ENCODE assay signal across 9 cellular contexts in the genomic region with DNA sequence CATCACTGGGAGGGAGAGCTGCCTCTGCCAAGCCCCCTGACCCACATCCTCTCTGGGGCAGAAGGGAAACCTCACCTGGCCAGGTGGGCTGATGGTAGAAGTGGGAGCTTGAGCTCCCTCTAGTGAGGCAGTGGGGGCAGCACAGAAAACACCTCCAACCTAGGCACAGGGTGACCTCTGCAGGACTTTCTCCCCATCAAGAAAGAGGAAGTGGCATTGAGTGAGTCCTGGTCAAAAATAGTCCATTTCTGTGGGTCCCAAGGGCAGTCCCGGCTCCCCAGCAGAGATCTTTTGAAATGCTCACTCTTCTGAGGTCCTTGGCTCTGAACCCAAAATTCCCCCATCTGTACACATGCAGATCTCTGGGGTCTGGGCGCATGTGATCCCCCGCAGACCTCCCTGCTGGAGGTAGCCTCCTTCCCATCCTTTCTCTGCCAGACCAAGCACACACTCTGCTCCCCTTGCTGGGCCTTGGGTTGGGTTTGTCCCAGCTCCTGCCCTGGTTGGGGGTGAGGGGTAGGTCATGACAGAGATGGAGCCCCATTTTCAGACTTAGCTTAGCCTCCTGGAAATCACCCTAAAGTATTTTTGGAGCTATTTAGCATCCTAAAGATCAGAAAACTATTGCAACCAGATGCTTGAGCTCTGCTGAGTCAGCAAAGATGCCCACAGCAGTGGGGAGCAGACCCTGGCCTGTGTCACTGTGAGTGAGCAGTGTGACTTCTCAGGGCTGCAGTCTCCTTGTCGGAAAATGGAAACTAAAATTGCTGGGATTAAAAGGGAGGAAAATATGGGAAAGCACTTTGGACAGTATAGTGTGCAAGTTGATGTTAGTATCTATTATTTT. TPM values are rescaled to one million over a fixed set of nuclear protein-coding genes. Genes with fewer than 3 reads are reported as not detected.
A peak's percentile ranks its signal among the peaks of the same experiment; 100 is the strongest.
DNase-seq lines count a peak whose midpoint lies in the region; ATAC-seq and TF ChIP-seq lines count a peak whose summit lies in the region.
"Had no signal": no experiment of that assay in that cellular context is flagged by ENCODE, and none has a peak within 500 bp of the region (broad histone marks: within the 10 kb centered on the region; RNA-seq: fewer than 3 reads in every experiment).

No MANE protein-coding gene starts in this region.

- H3K36me3 Mint-ChIP-seq in memory B cell = no peaks in the 10 kb centered on the region

- DNase-seq in Peyer's patch (peak in 2 of 3 donors; percentile 63 to 83), memory B cell (ENCODE audit: low spot score in 2 of 2) (peak; percentile 28 to 38), GDM1 (lab: John Stamatoyannopoulos, UW) (no peak), Ammon's horn (ENCODE audit: low spot score) (no peak), NCI-H187 treated with DMSO at 0.1 percent for 48 hours (lab: John Stamatoyannopoulos, UW) (no peak)
- peak; percentile 18 to 46 (median 30) for DNase-seq in activated naive CD4-positive, alpha-beta T cell (lab: John Stamatoyannopoulos, UW)

- TF ChIP-seq CTCF in Peyer's patch (IDR thresholded peaks at IDR 0.05) = peak; percentile 44 to 77 (median 62)

- no peak overlapping the region for H3K27ac Mint-ChIP-seq in memory B cell
- H3K27ac Mint-ChIP-seq: T-helper 1 cell treated with Interleukin-12 subunit alpha and Interleukin-12 subunit beta and Interleukin-4 antibody, amounts not matched to agents 30 μg/mL and 1 μg/mL, for 36 hours had no signal

- peaks cover 6% of the 10 kb centered on the region for H3K4me1 Mint-ChIP-seq in memory B cell

- H3K4me3 Mint-ChIP-seq in memory B cell = no peak overlapping the region
- H3K4me3 Mint-ChIP-seq: T-helper 1 cell treated with Interleukin-12 subunit alpha and Interleukin-12 subunit beta and Interleukin-4 antibody, amounts not matched to agents 30 μg/mL and 1 μg/mL, for 36 hours had no signal

- H3K27me3 ChIP-seq in Peyer's patch = no peaks in the 10 kb centered on the region

- no peak overlapping the region for H3K27ac ChIP-seq in Peyer's patch

- no peak for TF ChIP-seq POLR2A in Peyer's patch (IDR thresholded peaks at IDR 0.05)

- no peaks in the 10 kb centered on the region for H3K4me1 ChIP-seq in Peyer's patch

- H3K4me3 ChIP-seq in Peyer's patch = no peak overlapping the region

- H3K9me3 Mint-ChIP-seq in memory B cell = no peaks in the 10 kb centered on the region
- H3K9me3 Mint-ChIP-seq: T-helper 1 cell treated with Interleukin-12 subunit alpha and Interleukin-12 subunit beta and Interleukin-4 antibody, amounts not matched to agents 30 μg/mL and 1 μg/mL, for 36 hours had no signal

- no peaks in the 10 kb centered on the region for H3K27me3 Mint-ChIP-seq in memory B cell

- ATAC-seq in GM18858 (IDR thresholded peaks at IDR 0.05; ENCODE audit: unreplicated experiment) (peak; percentile 57), HG02885 (IDR thresholded peaks at IDR 0.05; ENCODE audit: poor library complexity, unreplicated experiment) (peak; percentile 95), memory B cell (ENCODE audit: low read depth) (peak; percentile 90)

- no peaks in the 10 kb centered on the region for H3K9me3 ChIP-seq in Peyer's patch

- H3K36me3 ChIP-seq in Peyer's patch = no peaks in the 10 kb centered on the region

RNA-seq across cellular contexts. Expression of a gene that starts 41.6 kb away (rescaled TPM):
- 100 to 1,000 TPM in 1 of 4 donors, 10 to 100 TPM in 3; 27.1 to 139 (median 33.9) TPM for total RNA-seq in Peyer's patch

RNA-seq across cellular contexts. Expression of a gene that starts 50.0 kb away (rescaled TPM):
- total RNA-seq in Peyer's patch = 1 to 10 TPM in 1 of 4 donors, under 1 TPM in 3; 0.18 to 1.5 (median 0.81) TPM

Comparison
In these comparisons a context has a peak if more than half of its experiments do, and no peak if none do; other contexts are left out.
1. DNase-seq: peak in Peyer's patch (2 of 3), activated naive CD4-positive, alpha-beta T cell (4 of 4) and memory B cell (2 of 2); none in GDM1 (single experiment), Ammon's horn (single experiment) and NCI-H187 treated with DMSO at 0.1 percent for 48 hours (single experiment).
2. Peak in every context shown above with its lines, with median percentiles within 50 percentile points of each other: ATAC-seq.